Comparison of ENCODE assay signal across 2 cellular contexts in genomic region chr19:38655148-38655824, GRCh38.
TF ChIP-seq lines count a peak whose summit lies in the region.

No MANE protein-coding gene starts in this region.

TF ChIP-seq in IMR-90, 13 proteins besides CTCF, POLR2A, EP300 and RAD21:
- TF ChIP-seq MXI1 (IDR thresholded peaks at IDR 0.05; ENCODE audit: borderline replicate concordance, low read depth, low read length) (0 out of 2 replicates have a peak, but pooled peaks have one; percentile 34), BHLHE40 (IDR thresholded peaks at IDR 0.05; ENCODE audit: low read depth, low read length) (no peak)

TF ChIP-seq in GM12878, 131 proteins besides CTCF, POLR2A, EP300 and RAD21:
- TF ChIP-seq ETV6 (conservative IDR thresholded peaks at IDR 0.05 in 1 of 2, IDR thresholded peaks at IDR 0.05 in 1 of 2; ENCODE audit: borderline replicate concordance in 1 of 2, low read depth in 1 of 2) (peak in 1 of 2 experiments; percentile 54; a peak in 1 of 4 replicates), JUNB (IDR thresholded peaks at IDR 0.05) (peak; percentile 57), E2F4 (IDR thresholded peaks at IDR 0.05; ENCODE audit: low read depth, low read length) (no peak), IRF4 (IDR thresholded peaks at IDR 0.05; ENCODE audit: low read depth, low read length) (0 out of 2 replicates have a peak, but pooled peaks have one; percentile 7), RUNX3 (IDR thresholded peaks at IDR 0.05; ENCODE audit: low read length) (peak; percentile 92), EED (IDR thresholded peaks at IDR 0.05; ENCODE audit: low read depth) (peak; percentile 46; the same call in 1 of the 2 replicates), ZNF592 (IDR thresholded peaks at IDR 0.05) (no peak), NFIC (IDR thresholded peaks at IDR 0.05; ENCODE audit: low read depth, low read length) (peak; percentile 75), SRF (IDR thresholded peaks at IDR 0.05; ENCODE audit: low read depth in 2 of 2, low read length in 2 of 2) (no peak), FOS (IDR thresholded peaks at IDR 0.05; ENCODE audit: borderline replicate concordance, extremely low read depth, insufficient read length) (no peak), CHD2 (IDR thresholded peaks at IDR 0.05; ENCODE audit: borderline replicate concordance, low read depth, low read length) (no peak), ASH2L (IDR thresholded peaks at IDR 0.05; ENCODE audit: borderline replicate concordance, low read depth) (no peak), ZNF217 (IDR thresholded peaks at IDR 0.05) (no peak), TBL1XR1 (IDR thresholded peaks at IDR 0.05; ENCODE audit: low read depth, low read length) (no peak), ATF2 (IDR thresholded peaks at IDR 0.05; ENCODE audit: low read length) (peak; percentile 59; the same call in 1 of the 2 replicates), CBFB (IDR thresholded peaks at IDR 0.05; ENCODE audit: low read depth) (0 out of 2 replicates have a peak, but pooled peaks have one; percentile 37), ZBTB33 (IDR thresholded peaks at IDR 0.05) (no peak), SPI1 (IDR thresholded peaks at IDR 0.05; ENCODE audit: borderline replicate concordance, insufficient read depth, low read depth, low read length) (0 out of 2 replicates have a peak, but pooled peaks have one; percentile 9), IKZF2 (IDR thresholded peaks at IDR 0.05) (peak in 1 of 2 experiments; percentile 35; a peak in 1 of 4 replicates), MTA3 (IDR thresholded peaks at IDR 0.05; ENCODE audit: borderline replicate concordance, low read length) (peak; percentile 28; the same call in 1 of the 2 replicates), ZBED1 (IDR thresholded peaks at IDR 0.05; ENCODE audit: borderline replicate concordance) (0 out of 2 replicates have a peak, but pooled peaks have one; percentile 55), MEF2A (IDR thresholded peaks at IDR 0.05; ENCODE audit: insufficient read depth, low read depth, low read length) (0 out of 2 replicates have a peak, but pooled peaks have one; percentile 32), MAX (IDR thresholded peaks at IDR 0.05; ENCODE audit: low read depth, low read length) (no peak), CREM (IDR thresholded peaks at IDR 0.05; ENCODE audit: low read depth) (0 out of 2 replicates have a peak, but pooled peaks have one; percentile 22), MXI1 (IDR thresholded peaks at IDR 0.05; ENCODE audit: low read depth, low read length) (no peak)
